Comparison of ENCODE assay signal across 1 cellular context in the genomic region with DNA sequence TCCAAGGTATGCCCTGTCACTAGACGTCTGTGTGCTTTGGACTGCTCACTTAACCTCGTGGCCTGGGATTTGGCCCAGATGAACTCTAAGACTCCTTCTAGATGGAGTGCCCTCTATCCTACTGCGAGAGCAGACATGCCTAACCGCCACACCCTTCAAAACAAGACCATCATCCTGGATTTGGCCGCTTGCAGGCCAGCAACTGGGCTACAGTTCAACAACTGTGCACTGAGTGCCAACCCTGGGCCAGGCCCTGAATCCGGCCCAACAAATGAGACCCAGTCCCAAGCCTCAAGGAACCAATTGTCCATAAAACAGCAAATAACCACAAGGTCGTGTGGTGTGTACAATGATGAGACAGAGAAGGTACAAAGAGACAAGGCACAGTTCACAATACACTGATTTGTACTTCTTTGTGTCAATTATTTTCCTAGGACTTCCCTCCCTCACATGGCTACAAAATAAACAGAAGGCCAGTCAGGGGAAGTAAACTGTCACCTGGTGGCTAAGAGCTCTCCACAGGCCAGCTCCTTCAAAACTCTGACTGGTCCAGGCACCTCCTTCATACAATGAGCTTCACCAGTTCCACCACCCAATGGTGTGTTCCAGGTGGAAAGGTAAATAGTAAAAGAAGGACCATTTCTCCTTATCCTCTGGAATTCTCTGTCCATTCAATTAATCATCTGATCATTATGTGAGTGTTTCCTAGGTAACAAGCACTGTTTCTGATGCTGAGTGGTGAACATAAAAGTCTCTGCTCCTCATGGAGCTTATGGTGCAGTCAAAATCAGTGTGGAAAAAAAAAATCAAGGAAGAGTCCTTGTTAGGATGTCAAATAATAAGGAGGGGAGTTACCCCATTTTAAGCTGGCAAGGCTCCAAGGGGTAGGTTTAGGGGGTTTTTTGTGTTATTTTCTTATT.
TF ChIP-seq lines count a peak whose summit lies in the region.

No MANE protein-coding gene starts in this region.

TF ChIP-seq in HepG2, 621 proteins besides CTCF, POLR2A, EP300 and RAD21 (continued from another document):
- TF ChIP-seq, protein P1, sequence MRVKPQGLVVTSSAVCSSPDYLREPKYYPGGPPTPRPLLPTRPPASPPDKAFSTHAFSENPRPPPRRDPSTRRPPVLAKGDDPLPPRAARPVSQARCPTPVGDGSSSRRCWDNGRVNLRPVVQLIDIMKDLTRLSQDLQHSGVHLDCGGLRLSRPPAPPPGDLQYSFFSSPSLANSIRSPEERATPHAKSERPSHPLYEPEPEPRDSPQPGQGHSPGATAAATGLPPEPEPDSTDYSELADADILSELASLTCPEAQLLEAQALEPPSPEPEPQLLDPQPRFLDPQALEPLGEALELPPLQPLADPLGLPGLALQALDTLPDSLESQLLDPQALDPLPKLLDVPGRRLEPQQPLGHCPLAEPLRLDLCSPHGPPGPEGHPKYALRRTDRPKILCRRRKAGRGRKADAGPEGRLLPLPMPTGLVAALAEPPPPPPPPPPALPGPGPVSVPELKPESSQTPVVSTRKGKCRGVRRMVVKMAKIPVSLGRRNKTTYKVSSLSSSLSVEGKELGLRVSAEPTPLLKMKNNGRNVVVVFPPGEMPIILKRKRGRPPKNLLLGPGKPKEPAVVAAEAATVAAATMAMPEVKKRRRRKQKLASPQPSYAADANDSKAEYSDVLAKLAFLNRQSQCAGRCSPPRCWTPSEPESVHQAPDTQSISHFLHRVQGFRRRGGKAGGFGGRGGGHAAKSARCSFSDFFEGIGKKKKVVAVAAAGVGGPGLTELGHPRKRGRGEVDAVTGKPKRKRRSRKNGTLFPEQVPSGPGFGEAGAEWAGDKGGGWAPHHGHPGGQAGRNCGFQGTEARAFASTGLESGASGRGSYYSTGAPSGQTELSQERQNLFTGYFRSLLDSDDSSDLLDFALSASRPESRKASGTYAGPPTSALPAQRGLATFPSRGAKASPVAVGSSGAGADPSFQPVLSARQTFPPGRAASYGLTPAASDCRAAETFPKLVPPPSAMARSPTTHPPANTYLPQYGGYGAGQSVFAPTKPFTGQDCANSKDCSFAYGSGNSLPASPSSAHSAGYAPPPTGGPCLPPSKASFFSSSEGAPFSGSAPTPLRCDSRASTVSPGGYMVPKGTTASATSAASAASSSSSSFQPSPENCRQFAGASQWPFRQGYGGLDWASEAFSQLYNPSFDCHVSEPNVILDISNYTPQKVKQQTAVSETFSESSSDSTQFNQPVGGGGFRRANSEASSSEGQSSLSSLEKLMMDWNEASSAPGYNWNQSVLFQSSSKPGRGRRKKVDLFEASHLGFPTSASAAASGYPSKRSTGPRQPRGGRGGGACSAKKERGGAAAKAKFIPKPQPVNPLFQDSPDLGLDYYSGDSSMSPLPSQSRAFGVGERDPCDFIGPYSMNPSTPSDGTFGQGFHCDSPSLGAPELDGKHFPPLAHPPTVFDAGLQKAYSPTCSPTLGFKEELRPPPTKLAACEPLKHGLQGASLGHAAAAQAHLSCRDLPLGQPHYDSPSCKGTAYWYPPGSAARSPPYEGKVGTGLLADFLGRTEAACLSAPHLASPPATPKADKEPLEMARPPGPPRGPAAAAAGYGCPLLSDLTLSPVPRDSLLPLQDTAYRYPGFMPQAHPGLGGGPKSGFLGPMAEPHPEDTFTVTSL (CRISPR knock-in tag; IDR thresholded peaks at IDR 0.05; ENCODE audit: borderline replicate concordance) = 0 out of 2 replicates have a peak, but pooled peaks have one; percentile 47
- peak; percentile 27; the same call in 1 of the 2 replicates for TF ChIP-seq ETV5 (CRISPR knock-in tag; IDR thresholded peaks at IDR 0.05; ENCODE audit: borderline replicate concordance)
- no peak for TF ChIP-seq KMT2A (CRISPR knock-in tag; IDR thresholded peaks at IDR 0.05)
- TF ChIP-seq ZNF777 (CRISPR knock-in tag; IDR thresholded peaks at IDR 0.05) = no peak
- no peak for TF ChIP-seq BRD4 (CRISPR knock-in tag; IDR thresholded peaks at IDR 0.05)
- TF ChIP-seq REXO4 (CRISPR knock-in tag; IDR thresholded peaks at IDR 0.05; ENCODE audit: borderline replicate concordance) = no peak
- TF ChIP-seq, protein P2, sequence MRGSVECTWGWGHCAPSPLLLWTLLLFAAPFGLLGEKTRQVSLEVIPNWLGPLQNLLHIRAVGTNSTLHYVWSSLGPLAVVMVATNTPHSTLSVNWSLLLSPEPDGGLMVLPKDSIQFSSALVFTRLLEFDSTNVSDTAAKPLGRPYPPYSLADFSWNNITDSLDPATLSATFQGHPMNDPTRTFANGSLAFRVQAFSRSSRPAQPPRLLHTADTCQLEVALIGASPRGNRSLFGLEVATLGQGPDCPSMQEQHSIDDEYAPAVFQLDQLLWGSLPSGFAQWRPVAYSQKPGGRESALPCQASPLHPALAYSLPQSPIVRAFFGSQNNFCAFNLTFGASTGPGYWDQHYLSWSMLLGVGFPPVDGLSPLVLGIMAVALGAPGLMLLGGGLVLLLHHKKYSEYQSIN (CRISPR knock-in tag; IDR thresholded peaks at IDR 0.05; ENCODE audit: borderline replicate concordance) = no peak
- no peak for TF ChIP-seq ZNF790 (CRISPR knock-in tag; IDR thresholded peaks at IDR 0.05; ENCODE audit: borderline replicate concordance)
- TF ChIP-seq ZNF276 (CRISPR knock-in tag; IDR thresholded peaks at IDR 0.05; ENCODE audit: low read depth) = peak; percentile 58; the same call in 1 of the 2 replicates
- TF ChIP-seq MED1 (CRISPR knock-in tag; IDR thresholded peaks at IDR 0.05) = peak; percentile 54; the same call in 1 of the 2 replicates
- TF ChIP-seq KAT2B (IDR thresholded peaks at IDR 0.05; ENCODE audit: borderline replicate concordance, low read depth, low read length) = no peak
- TF ChIP-seq GRHL1 (CRISPR knock-in tag; conservative IDR thresholded peaks at IDR 0.05) = no peak
- no peak for TF ChIP-seq HNRNPUL1 (IDR thresholded peaks at IDR 0.05; ENCODE audit: low read depth, low read length)
- TF ChIP-seq ATF4 (CRISPR knock-in tag; IDR thresholded peaks at IDR 0.05) = no peak; a peak in 1 of 4 replicates
- 0 out of 2 replicates have a peak, but pooled peaks have one; percentile 21 for TF ChIP-seq ZSCAN9 (CRISPR knock-in tag; IDR thresholded peaks at IDR 0.05; ENCODE audit: borderline replicate concordance)
- TF ChIP-seq ARNTL (CRISPR knock-in tag; IDR thresholded peaks at IDR 0.05) = peak; percentile 61; the same call in 1 of the 2 replicates
- TF ChIP-seq KLF15 (CRISPR knock-in tag; IDR thresholded peaks at IDR 0.05; ENCODE audit: borderline replicate concordance) = no peak
- TF ChIP-seq ZNF383 (CRISPR knock-in tag; IDR thresholded peaks at IDR 0.05; ENCODE audit: borderline replicate concordance) = no peak
- no peak for TF ChIP-seq ZNF564 (CRISPR knock-in tag; IDR thresholded peaks at IDR 0.05)
- TF ChIP-seq ZFP41 (CRISPR knock-in tag; IDR thresholded peaks at IDR 0.05; ENCODE audit: borderline replicate concordance) = no peak
- no peak for TF ChIP-seq ZNF260 (CRISPR knock-in tag; IDR thresholded peaks at IDR 0.05; ENCODE audit: borderline replicate concordance, low read depth)
- TF ChIP-seq SRSF1 (optimal IDR thresholded peaks at IDR 0.05; ENCODE audit: low read depth, low read length) = no peak
- no peak for TF ChIP-seq ZNF256 (CRISPR knock-in tag; conservative IDR thresholded peaks at IDR 0.05)
- TF ChIP-seq SSRP1 (CRISPR knock-in tag; IDR thresholded peaks at IDR 0.05) = no peak
- no peak for TF ChIP-seq THYN1 (CRISPR knock-in tag; IDR thresholded peaks at IDR 0.05; ENCODE audit: borderline replicate concordance, low read depth)
- TF ChIP-seq NFYC (CRISPR knock-in tag; IDR thresholded peaks at IDR 0.05) = peak; percentile 53; the same call in 1 of the 2 replicates
- TF ChIP-seq ZNF121 (CRISPR knock-in tag; IDR thresholded peaks at IDR 0.05) = no peak; the same call in 1 of the 2 replicates
- TF ChIP-seq, protein P3, sequence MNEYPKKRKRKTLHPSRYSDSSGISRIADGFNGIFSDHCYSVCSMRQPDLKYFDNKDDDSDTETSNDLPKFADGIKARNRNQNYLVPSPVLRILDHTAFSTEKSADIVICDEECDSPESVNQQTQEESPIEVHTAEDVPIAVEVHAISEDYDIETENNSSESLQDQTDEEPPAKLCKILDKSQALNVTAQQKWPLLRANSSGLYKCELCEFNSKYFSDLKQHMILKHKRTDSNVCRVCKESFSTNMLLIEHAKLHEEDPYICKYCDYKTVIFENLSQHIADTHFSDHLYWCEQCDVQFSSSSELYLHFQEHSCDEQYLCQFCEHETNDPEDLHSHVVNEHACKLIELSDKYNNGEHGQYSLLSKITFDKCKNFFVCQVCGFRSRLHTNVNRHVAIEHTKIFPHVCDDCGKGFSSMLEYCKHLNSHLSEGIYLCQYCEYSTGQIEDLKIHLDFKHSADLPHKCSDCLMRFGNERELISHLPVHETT (CRISPR knock-in tag; conservative IDR thresholded peaks at IDR 0.05) = no peak
- no peak for TF ChIP-seq PBX3 (CRISPR knock-in tag; IDR thresholded peaks at IDR 0.05; ENCODE audit: borderline replicate concordance)
- no peak for TF ChIP-seq HBP1 (CRISPR knock-in tag; IDR thresholded peaks at IDR 0.05; ENCODE audit: low read depth)
- TF ChIP-seq SNRNP70 (IDR thresholded peaks at IDR 0.05; ENCODE audit: low read depth, low read length) = no peak
- TF ChIP-seq CBFB (CRISPR knock-in tag; IDR thresholded peaks at IDR 0.05) = peak; percentile 41; the same call in 1 of the 2 replicates
